ENCODE assay signal across 16 cellular contexts in genomic region chr18:11950824-11951223, GRCh38.
"Had no signal": no experiment of that assay in that cellular context is flagged by ENCODE, and none has a peak within 500 bp of the region (broad histone marks: within the 10 kb centered on the region; RNA-seq: fewer than 3 reads in every experiment).

No MANE protein-coding gene starts in this region.

- H3K27ac Mint-ChIP-seq: activated CD8-positive, alpha-beta T cell treated with anti-CD3 and anti-CD28 coated beads for 36 hours; activated naive CD8-positive, alpha-beta T cell treated with anti-CD3 and anti-CD28 coated beads, Interleukin-2, amount 50 U/mL, for 24 hours; naive thymus-derived CD4-positive, alpha-beta T cell had no signal

- H3K36me3 ChIP-seq: ascending aorta, esophagus muscularis mucosa, lower lobe of right lung, neutrophil, right lobe of liver, upper lobe of right lung, WERI-Rb-1 had no signal

- H3K9me3 Mint-ChIP-seq: activated CD8-positive, alpha-beta T cell treated with anti-CD3 and anti-CD28 coated beads for 36 hours; activated naive CD8-positive, alpha-beta T cell treated with anti-CD3 and anti-CD28 coated beads, Interleukin-2, amount 50 U/mL, for 24 hours had no signal

- ATAC-seq: activated CD8-positive, alpha-beta T cell treated with anti-CD3 and anti-CD28 coated beads for 36 hours; activated naive CD8-positive, alpha-beta T cell treated with anti-CD3 and anti-CD28 coated beads, Interleukin-2, amount 50 U/mL, for 24 hours; left cardiac atrium; lower lobe of right lung; naive thymus-derived CD4-positive, alpha-beta T cell; right lobe of liver; stimulated activated naive CD8-positive, alpha-beta T cell treated with anti-CD3 and anti-CD28 coated beads, Interleukin-15, Interleukin-2, amounts not matched to agents 100 U/mL and 50 U/mL, for 24 hours; upper lobe of right lung had no signal

- H3K9me3 ChIP-seq: ascending aorta, esophagus muscularis mucosa, lower lobe of right lung, neutrophil, right lobe of liver, upper lobe of right lung had no signal

- H3K4me3 ChIP-seq: ascending aorta, esophagus muscularis mucosa, lower lobe of right lung, right lobe of liver, upper lobe of right lung had no signal

- H3K27me3 Mint-ChIP-seq: activated CD8-positive, alpha-beta T cell treated with anti-CD3 and anti-CD28 coated beads for 36 hours; activated naive CD8-positive, alpha-beta T cell treated with anti-CD3 and anti-CD28 coated beads, Interleukin-2, amount 50 U/mL, for 24 hours; naive thymus-derived CD4-positive, alpha-beta T cell; progenitor cell of endocrine pancreas had no signal

- H3K27me3 ChIP-seq: ascending aorta, esophagus muscularis mucosa, neutrophil, right lobe of liver, upper lobe of right lung had no signal

- DNase-seq: activated CD4-positive, alpha-beta T cell treated with anti-CD3 and anti-CD28 coated beads for 4 hours; activated CD8-positive, alpha-beta memory T cell treated with anti-CD3 and anti-CD28 coated beads, Interleukin-2, amount 50 U/mL, for 4 hours; activated CD8-positive, alpha-beta T cell treated with anti-CD3 and anti-CD28 coated beads for 36 hours; activated naive CD4-positive, alpha-beta T cell treated with Interleukin-2 at 50 U/mL for 16 hours; activated naive CD8-positive, alpha-beta T cell treated with anti-CD3 and anti-CD28 coated beads, Interleukin-2, amount 50 U/mL, for 24 hours; left cardiac atrium; lower lobe of right lung; naive thymus-derived CD4-positive, alpha-beta T cell; right lobe of liver; stimulated activated naive CD8-positive, alpha-beta T cell treated with anti-CD3 and anti-CD28 coated beads, Interleukin-15, Interleukin-2, amounts not matched to agents 100 U/mL and 50 U/mL, for 24 hours; upper lobe of right lung had no signal

- H3K27ac ChIP-seq: ascending aorta, lower lobe of right lung, neutrophil, right lobe of liver, upper lobe of right lung, WERI-Rb-1 had no signal

- H3K4me3 Mint-ChIP-seq: activated CD8-positive, alpha-beta T cell treated with anti-CD3 and anti-CD28 coated beads for 36 hours; activated naive CD8-positive, alpha-beta T cell treated with anti-CD3 and anti-CD28 coated beads, Interleukin-2, amount 50 U/mL, for 24 hours; naive thymus-derived CD4-positive, alpha-beta T cell had no signal

- H3K36me3 Mint-ChIP-seq: naive thymus-derived CD4-positive, alpha-beta T cell had no signal
